ENCODE assay signal across 20 cellular contexts in the genomic region with DNA sequence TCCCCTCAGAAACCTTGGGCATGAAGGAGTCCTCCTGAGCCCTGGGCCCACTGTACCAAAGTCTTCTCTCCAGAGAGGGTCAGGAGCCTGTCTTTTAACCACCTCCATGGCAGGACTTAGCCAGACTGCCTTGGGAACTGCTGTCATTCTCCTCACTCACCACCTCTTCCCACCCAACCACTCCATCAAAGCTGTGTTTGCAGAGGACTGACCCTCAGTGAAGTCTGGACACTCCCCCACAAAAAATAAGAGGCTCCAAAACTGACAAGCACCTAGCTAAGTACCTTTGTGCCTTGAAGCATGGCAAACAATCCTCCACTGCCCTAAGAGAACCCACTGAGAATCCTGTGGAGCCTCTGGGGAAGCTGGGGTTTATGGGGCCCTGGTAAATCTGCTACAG.
"Had no signal": no experiment of that assay in that cellular context is flagged by ENCODE, and none has a peak within 500 bp of the region (broad histone marks: within the 10 kb centered on the region; RNA-seq: fewer than 3 reads in every experiment).

No MANE protein-coding gene starts in this region.

- H3K27ac Mint-ChIP-seq: activated CD4-positive, alpha-beta T cell treated with anti-CD3 and anti-CD28 coated beads, Interleukin-2, amount 10 ng/mL, durations not matched to agents 24 days and 14 days; activated CD8-positive, alpha-beta T cell treated with anti-CD3 and anti-CD28 coated beads for 36 hours; nephron progenitor cell had no signal

- H3K36me3 ChIP-seq: lower lobe of right lung, prostate gland, right atrium auricular region, tibial nerve, vagina had no signal

- H3K27me3 Mint-ChIP-seq: activated CD8-positive, alpha-beta T cell treated with anti-CD3 and anti-CD28 coated beads for 36 hours had no signal

- DNase-seq: activated CD4-positive, alpha-beta T cell treated with anti-CD3 and anti-CD28 coated beads, Interleukin-2, amount 10 ng/mL, durations not matched to agents 24 days and 14 days; activated CD8-positive, alpha-beta T cell treated with anti-CD3 and anti-CD28 coated beads for 36 hours; activated effector memory CD4-positive, alpha-beta T cell treated with Interleukin-2 at 50 U/mL for 16 hours; activated naive CD4-positive, alpha-beta T cell treated with anti-CD3 and anti-CD28 coated beads, Interleukin-2, amount 50 U/mL, for 16 hours; activated T-cell treated with anti-CD3 and anti-CD28 coated beads, Interleukin-2, amount 50 U/mL, for 1 hour; amygdala; dorsolateral prefrontal cortex; foreskin fibroblast; lower lobe of right lung; nephron progenitor cell; stimulated activated CD4-positive, alpha-beta T cell treated with anti-CD3 and anti-CD28 coated beads, Interleukin-12 subunit alpha, Interleukin-12 subunit beta, amount 100 ng/mL, for 4 hours; stimulated activated CD4-positive, alpha-beta T cell treated with anti-CD3 and anti-CD28 coated beads, Interleukin-1b, Interleukin-23, amount 100 ng/mL, for 48 hours; stimulated activated naive CD4-positive, alpha-beta T cell treated with Interleukin-2 at 50 U/mL for 16 hours; T1000 had no signal

- H3K9me3 ChIP-seq: lower lobe of right lung, prostate gland, right atrium auricular region, tibial nerve, vagina had no signal

- H3K4me1 ChIP-seq: prostate gland had no signal

- H3K27ac ChIP-seq: epithelial cell of prostate, hepatocyte, lower lobe of right lung, prostate gland, right atrium auricular region, tibial nerve, vagina had no signal

- ATAC-seq: activated CD8-positive, alpha-beta T cell treated with anti-CD3 and anti-CD28 coated beads for 36 hours; lower lobe of right lung had no signal

- H3K9me3 Mint-ChIP-seq: activated CD4-positive, alpha-beta T cell treated with anti-CD3 and anti-CD28 coated beads, Interleukin-2, amount 10 ng/mL, durations not matched to agents 24 days and 14 days; activated CD8-positive, alpha-beta T cell treated with anti-CD3 and anti-CD28 coated beads for 36 hours; nephron progenitor cell had no signal

- H3K4me3 ChIP-seq: hepatocyte, lower lobe of right lung, prostate gland, right atrium auricular region, tibial nerve, vagina had no signal

- H3K4me3 Mint-ChIP-seq: activated CD4-positive, alpha-beta T cell treated with anti-CD3 and anti-CD28 coated beads, Interleukin-2, amount 10 ng/mL, durations not matched to agents 24 days and 14 days; activated CD8-positive, alpha-beta T cell treated with anti-CD3 and anti-CD28 coated beads for 36 hours; nephron progenitor cell had no signal

- H3K27me3 ChIP-seq: dorsolateral prefrontal cortex, hepatocyte, right atrium auricular region, tibial nerve, vagina had no signal
